In genomic region chr6:33205172-33206026, GRCh38 we compare ENCODE assay signal across 1 cellular context.
TF ChIP-seq lines count a peak whose summit lies in the region.

No MANE protein-coding gene starts in this region.

TF ChIP-seq in GM12878, 131 proteins besides CTCF, POLR2A, EP300 and RAD21:
- TF ChIP-seq PBX3 (IDR thresholded peaks at IDR 0.05; ENCODE audit: insufficient replicate concordance, low read depth, low read length) (no peak), SKIL (IDR thresholded peaks at IDR 0.05; ENCODE audit: low read depth, poor library complexity, severe bottlenecking) (no peak), BRCA1 (IDR thresholded peaks at IDR 0.05; ENCODE audit: low read depth, low read length) (no peak), TCF7 (IDR thresholded peaks at IDR 0.05; ENCODE audit: borderline replicate concordance) (no peak), POU2F2 (IDR thresholded peaks at IDR 0.05; ENCODE audit: borderline replicate concordance, low read depth, low read length) (no peak; the same call in 2 of the 3 replicates), GATAD2B (conservative IDR thresholded peaks at IDR 0.05; ENCODE audit: low read depth) (no peak), JUNB (IDR thresholded peaks at IDR 0.05) (peak; percentile 68), EED (IDR thresholded peaks at IDR 0.05; ENCODE audit: low read depth) (peak; percentile 84), IKZF2 (IDR thresholded peaks at IDR 0.05) (peak; percentile 7 to 19; a peak in 1 of 4 replicates), NBN (IDR thresholded peaks at IDR 0.05) (no peak), YBX1 (IDR thresholded peaks at IDR 0.05) (no peak), BCL11A (IDR thresholded peaks at IDR 0.05; ENCODE audit: low read depth, low read length) (no peak), JUND (IDR thresholded peaks at IDR 0.05; ENCODE audit: low read depth, low read length) (no peak), BCL3 (IDR thresholded peaks at IDR 0.05; ENCODE audit: borderline replicate concordance, insufficient read depth, low read depth, low read length, poor library complexity, severe bottlenecking) (peak; percentile 22), DPF2 (IDR thresholded peaks at IDR 0.05) (0 out of 2 replicates have a peak, but pooled peaks have one; percentile 1), MXI1 (IDR thresholded peaks at IDR 0.05; ENCODE audit: low read depth, low read length) (peak; percentile 43; the same call in 1 of the 2 replicates), NR2C1 (IDR thresholded peaks at IDR 0.05) (no peak), ZNF384 (IDR thresholded peaks at IDR 0.05; ENCODE audit: borderline replicate concordance, low read depth, low read length) (no peak)
